In the genomic region with DNA sequence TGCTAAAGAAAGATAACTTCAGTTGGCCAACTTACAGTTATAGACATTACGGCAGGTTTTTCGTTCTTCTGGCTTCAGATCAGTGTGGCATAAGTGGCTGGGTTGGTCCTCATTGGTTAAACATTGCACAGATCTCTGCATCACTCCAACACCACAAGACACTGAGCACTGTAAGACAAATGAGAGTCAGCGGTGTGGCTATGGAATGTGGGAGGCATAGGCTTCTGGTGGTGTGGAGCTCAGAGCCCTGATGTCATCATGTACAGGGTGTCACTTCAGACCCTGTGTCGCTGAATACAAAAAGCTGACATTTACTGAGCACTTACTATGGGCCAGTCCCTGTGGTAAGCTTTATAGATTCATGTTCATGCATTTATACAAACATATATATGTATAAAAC, we compare ENCODE assay signal across 27 cellular contexts.
"Had no signal": no experiment of that assay in that cellular context is flagged by ENCODE, and none has a peak within 500 bp of the region (broad histone marks: within the 10 kb centered on the region; RNA-seq: fewer than 3 reads in every experiment).

No MANE protein-coding gene starts in this region.

- H3K9me3 ChIP-seq: lower lobe of right lung, prostate gland, right atrium auricular region, suprapubic skin, transverse colon, upper lobe of right lung, uterus had no signal

- H3K4me3 ChIP-seq: coronary artery, lower lobe of right lung, prostate gland, right atrium auricular region, smooth muscle cell, suprapubic skin, transverse colon, upper lobe of right lung, uterus had no signal

- ATAC-seq: effector memory CD8-positive, alpha-beta T cell; left colon; left ventricle myocardium superior; lower lobe of right lung; naive thymus-derived CD8-positive, alpha-beta T cell; sciatic nerve; stimulated activated naive CD8-positive, alpha-beta T cell treated with anti-CD3 and anti-CD28 coated beads, Interleukin-15, amount 100 ng/mL, for 72 hours; upper lobe of right lung had no signal

- DNase-seq: dermis blood vessel endothelial cell; effector memory CD8-positive, alpha-beta T cell; head of caudate nucleus; left colon; left ventricle myocardium superior; lower lobe of right lung; naive thymus-derived CD8-positive, alpha-beta T cell; nephron progenitor cell; nucleus accumbens; stimulated activated CD4-positive, alpha-beta T cell treated with anti-CD3 and anti-CD28 coated beads, Interleukin-12 subunit alpha, Interleukin-12 subunit beta, amount 100 ng/mL, for 4 hours; stimulated activated CD4-positive, alpha-beta T cell treated with anti-CD3 and anti-CD28 coated beads, Interleukin-1b, Interleukin-23, amount 100 ng/mL, for 48 hours; stimulated activated CD4-positive, alpha-beta T cell treated with anti-CD3 and anti-CD28 coated beads, Interleukin-4, amount 100 ng/mL, for 1 hour; stimulated activated CD8-positive, alpha-beta memory T cell treated with anti-CD3 and anti-CD28 coated beads, Interleukin-4, amount 100 ng/mL, for 48 hours; stimulated activated naive CD4-positive, alpha-beta T cell; stimulated activated naive CD8-positive, alpha-beta T cell treated with anti-CD3 and anti-CD28 coated beads, Interleukin-15, amount 100 ng/mL, for 72 hours; transverse colon; upper lobe of right lung; uterus had no signal

- H3K4me1 ChIP-seq: prostate gland, uterus had no signal

- H3K4me2 ChIP-seq: smooth muscle cell had no signal

- H3K27me3 ChIP-seq: right atrium auricular region, suprapubic skin, transverse colon, upper lobe of right lung, uterus had no signal

- FAIRE-seq: endometrium, frontal cortex, keratinocyte had no signal

- H3K36me3 ChIP-seq: prostate gland, suprapubic skin, transverse colon, uterus had no signal

- H3K27ac ChIP-seq: coronary artery, lower lobe of right lung, prostate gland, right atrium auricular region, suprapubic skin, transverse colon, upper lobe of right lung, uterus had no signal
